Comparison of ENCODE assay signal across 2 cellular contexts in genomic region chr16:88159897-88160335, GRCh38.
A peak's percentile ranks its signal among the peaks of the same experiment; 100 is the strongest.
TF ChIP-seq lines count a peak whose summit lies in the region.

No MANE protein-coding gene starts in this region.

TF ChIP-seq in K562, 482 proteins besides CTCF, POLR2A, EP300 and RAD21:
- TF ChIP-seq ZFP36 (IDR thresholded peaks at IDR 0.05; ENCODE audit: low read depth, low read length, partially characterized antibody), result peak; percentile 77

TF ChIP-seq in HepG2, 621 proteins besides CTCF, POLR2A, EP300 and RAD21:
- peak; percentile 20 for TF ChIP-seq ZFP36 (IDR thresholded peaks at IDR 0.05; ENCODE audit: borderline replicate concordance, low read depth, low read length, partially characterized antibody)
- TF ChIP-seq ZSCAN22 (CRISPR knock-in tag; IDR thresholded peaks at IDR 0.05), result peak; percentile 96
TF ChIP-seq in HepG2: peak in this region for 2; not testable (repeated sequence) for 619.
